In genomic region chr6:130119211-130119610, GRCh38 we compare ENCODE assay signal across 26 cellular contexts.
A peak's percentile ranks its signal among the peaks of the same experiment; 100 is the strongest.
DNase-seq lines count a peak whose midpoint lies in the region; ATAC-seq, FAIRE-seq and TF ChIP-seq lines count a peak whose summit lies in the region.
"Had no signal": no experiment of that assay in that cellular context is flagged by ENCODE, and none has a peak within 500 bp of the region (broad histone marks: within the 10 kb centered on the region; RNA-seq: fewer than 3 reads in every experiment).

No MANE protein-coding gene starts in this region.

- no peak for TF ChIP-seq EP300 in A549 (IDR thresholded peaks at IDR 0.05)
- no peak for TF ChIP-seq EP300 in K562 (IDR thresholded peaks at IDR 0.05; ENCODE audit: low read length)

- no peaks in the 10 kb centered on the region for H3K27me3 ChIP-seq in Karpas-422 (ENCODE audit: low read length)
- H3K27me3 ChIP-seq in K562 (ENCODE audit: control insufficient read depth in 2 of 2, insufficient read depth in 2 of 2, low read length in 2 of 2), result no peaks in the 10 kb centered on the region
- H3K27me3 ChIP-seq in heart left ventricle, result no peaks in the 10 kb centered on the region
- H3K27me3 ChIP-seq: BLaER1 treated with 17β-estradiol and CSF1 and Interleukin-3, amounts not matched to agents 10 nM and 100 nM had no signal

- H3K27ac ChIP-seq in A549 (no peak overlapping the region), Karpas-422 (ENCODE audit: low read length) (peak overlapping the region; percentile 78; the same call in 1 of the 2 replicates), K562 (ENCODE audit: extremely low read depth, low read depth, low read length) (no peak overlapping the region), heart left ventricle (no peak overlapping the region)
- H3K27ac ChIP-seq: BLaER1 treated with 17β-estradiol and CSF1 and Interleukin-3, amounts not matched to agents 10 nM and 100 nM; C4-2B had no signal

- ATAC-seq in A549, result no peak
- ATAC-seq in K562, result no peak
- no peak for ATAC-seq in stimulated activated memory B cell treated with anti-CD40 and anti-IgM and Interleukin-4, amounts not matched to agents 10 μg/mL and 1 μg/mL and 100 μg/mL, for 72 hours
- no peak for ATAC-seq in heart left ventricle
- ATAC-seq in stimulated activated effector memory CD8-positive, alpha-beta T cell treated with anti-CD3 and anti-CD28 coated beads, Interleukin-12 subunit alpha, Interleukin-12 subunit beta, amount 100 ng/mL, for 72 hours, result no peak
- ATAC-seq: CD8-positive, alpha-beta T cell; GM12878 had no signal

- H3K9me3 ChIP-seq in A549, result no peaks in the 10 kb centered on the region
- H3K9me3 ChIP-seq in Karpas-422 (ENCODE audit: low read length), result no peaks in the 10 kb centered on the region
- no peaks in the 10 kb centered on the region for H3K9me3 ChIP-seq in K562 (replicated peaks; ENCODE audit: control insufficient read depth, insufficient read depth, low read depth, low read length)
- H3K9me3 ChIP-seq in heart left ventricle, result no peaks in the 10 kb centered on the region

- H3K9me2 ChIP-seq in Karpas-422 (replicated peaks; ENCODE audit: insufficient read depth, low read length), result no peaks in the 10 kb centered on the region

- H4K20me1 ChIP-seq in Karpas-422 (ENCODE audit: insufficient read depth, low read depth, low read length), result no peaks in the 10 kb centered on the region
- H4K20me1 ChIP-seq in K562 (replicated peaks; ENCODE audit: control insufficient read depth, insufficient read depth, low read length), result no peaks in the 10 kb centered on the region
- H4K20me1 ChIP-seq: BLaER1 treated with 17β-estradiol and CSF1 and Interleukin-3, amounts not matched to agents 10 nM and 100 nM had no signal

- in situ Hi-C loops in K562 (cut with MboI), result no loop called here

- BruUV-seq in K562 (replicated peaks; lab: Mats Ljungman, UMichigan), result no TSS peak

- H3K4me3 ChIP-seq in A549, result no peak overlapping the region
- H3K4me3 ChIP-seq in Karpas-422 (ENCODE audit: low read length), result no peak overlapping the region
- H3K4me3 ChIP-seq in K562, result no peak overlapping the region
- H3K4me3 ChIP-seq in heart left ventricle, result no peak overlapping the region
- H3K4me3 ChIP-seq: BLaER1 treated with 17β-estradiol and CSF1 and Interleukin-3, amounts not matched to agents 10 nM and 100 nM; GM12878 had no signal

- CTCF ChIA-PET in A549 (lab: Yijun Ruan, JAX), result no interaction called here
- CTCF ChIA-PET in K562 (lab: Yijun Ruan, JAX; ENCODE audit: low intra/inter-chr PET ratio), result no interaction called here

- H3K36me3 ChIP-seq in Karpas-422 (ENCODE audit: insufficient read depth, low read length), result no peaks in the 10 kb centered on the region
- H3K36me3 ChIP-seq in K562 (ENCODE audit: control insufficient read depth, insufficient read depth, low read length), result no peaks in the 10 kb centered on the region
- peaks cover 0 to 6% (median 0%) of the 10 kb centered on the region in 9 donors for H3K36me3 ChIP-seq in heart left ventricle

- TF ChIP-seq RAD21 in A549 (conservative IDR thresholded peaks at IDR 0.05 in 1 of 2, IDR thresholded peaks at IDR 0.05 in 1 of 2) (no peak), K562 (CRISPR knock-in tag; conservative IDR thresholded peaks at IDR 0.05 in 1 of 2, IDR thresholded peaks at IDR 0.05 in 1 of 2) (no peak)

- POLR2A ChIA-PET in A549 (lab: Yijun Ruan, JAX) (no interaction called here), K562 (lab: Yijun Ruan, JAX) (interaction anchor here (0.7 kb wide), 1 partner anchor 336 kb away, joined by 5 read pairs; no protein-coding TSS in a partner anchor)

- H3K9ac ChIP-seq in Karpas-422 (ENCODE audit: low read length) (no peak overlapping the region), K562 (ENCODE audit: insufficient read depth in 1 of 2, low read depth in 2 of 2, low read length in 2 of 2) (no peak overlapping the region)
- H3K9ac ChIP-seq: BLaER1 treated with 17β-estradiol and CSF1 and Interleukin-3, amounts not matched to agents 10 nM and 100 nM had no signal

- H2AFZ ChIP-seq in Karpas-422 (ENCODE audit: low read length) (no peak overlapping the region), K562 (ENCODE audit: low read depth, low read length) (no peak overlapping the region)

- no peaks in the 10 kb centered on the region for H3K9me1 ChIP-seq in K562 (ENCODE audit: control insufficient read depth, insufficient read depth, low read length)

- FAIRE-seq in A549 (lab: Jason Lieb, UNC) (no peak), K562 (lab: Jason Lieb, UNC) (no peak), H54 (lab: Jason Lieb, UNC) (no peak)
- FAIRE-seq: A204.1, GM12878, GM12892, GM18507 had no signal

- no peak overlapping the region for H3K4me3 Mint-ChIP-seq in stimulated activated memory B cell treated with anti-CD40 and anti-IgM and Interleukin-4, amounts not matched to agents 10 μg/mL and 1 μg/mL and 100 μg/mL, for 72 hours
- H3K4me3 Mint-ChIP-seq in stimulated activated effector memory CD8-positive, alpha-beta T cell treated with anti-CD3 and anti-CD28 coated beads, Interleukin-12 subunit alpha, Interleukin-12 subunit beta, amount 100 ng/mL, for 72 hours, result no peak overlapping the region
- H3K4me3 Mint-ChIP-seq: B cell; CD4-positive, alpha-beta T cell; CD8-positive, alpha-beta T cell had no signal

- H3K4me1 ChIP-seq in A549 (no peaks in the 10 kb centered on the region), Karpas-422 (ENCODE audit: low read length) (peaks cover 57% of the 10 kb centered on the region), K562 (replicated peaks in 1 of 2; ENCODE audit: control insufficient read depth in 2 of 2, insufficient read depth in 2 of 2, low read length in 2 of 2) (no peaks in the 10 kb centered on the region), heart left ventricle (no peaks in the 10 kb centered on the region)

- TF ChIP-seq CTCF in A549 (IDR thresholded peaks at IDR 0.05) (no peak), K562 (IDR thresholded peaks at IDR 0.05 in 2 of 3, conservative IDR thresholded peaks at IDR 0.05 in 1 of 3; ENCODE audit: insufficient read depth in 2 of 3, low read depth in 1 of 3, low read length in 3 of 3) (no peak), heart left ventricle (IDR thresholded peaks at IDR 0.05) (no peak)

- no peak for TF ChIP-seq POLR2A in A549 (IDR thresholded peaks at IDR 0.05; ENCODE audit: low read length)
- no peak for TF ChIP-seq POLR2A in K562 (conservative IDR thresholded peaks at IDR 0.05)
- no peak for TF ChIP-seq POLR2A in H54 (IDR thresholded peaks at IDR 0.05; ENCODE audit: low read depth, low read length)
- no peak for TF ChIP-seq POLR2A in heart left ventricle (IDR thresholded peaks at IDR 0.05)

- H3K79me2 ChIP-seq in Karpas-422 (ENCODE audit: low read length) (no peaks in the 10 kb centered on the region), K562 (ENCODE audit: control insufficient read depth, insufficient read depth, low read length) (no peaks in the 10 kb centered on the region)

- no peaks in the 10 kb centered on the region for H3K9me3 Mint-ChIP-seq in stimulated activated memory B cell treated with anti-CD40 and anti-IgM and Interleukin-4, amounts not matched to agents 10 μg/mL and 1 μg/mL and 100 μg/mL, for 72 hours
- H3K9me3 Mint-ChIP-seq in stimulated activated effector memory CD8-positive, alpha-beta T cell treated with anti-CD3 and anti-CD28 coated beads, Interleukin-12 subunit alpha, Interleukin-12 subunit beta, amount 100 ng/mL, for 72 hours, result no peaks in the 10 kb centered on the region
- H3K9me3 Mint-ChIP-seq: CD8-positive, alpha-beta T cell had no signal

- intact Hi-C loops in K562 (cut with micrococcal nuclease) (no loop called here), heart left ventricle (cut with DNase I) (no loop called here)

- no peak for DNase-seq in A549 (ENCODE audit: low read depth in 1 of 2, low spot score in 1 of 2)
- DNase-seq in Karpas-422, result no peak
- DNase-seq in K562 (ENCODE audit: extremely low read depth in 1 of 4, low spot score in 3 of 4), result no peak
- DNase-seq in H54 (ENCODE audit: insufficient read length, low spot score), result no peak
- DNase-seq in heart left ventricle, result no peak
- no peak for DNase-seq in stimulated activated effector memory CD8-positive, alpha-beta T cell treated with anti-CD3 and anti-CD28 coated beads, Interleukin-12 subunit alpha, Interleukin-12 subunit beta, amount 100 ng/mL, for 72 hours (ENCODE audit: low spot score in 2 of 2)
- DNase-seq: 8988T; AML-193; CD4-positive, alpha-beta T cell; CD8-positive, alpha-beta T cell; COR-L47; DMS 273 treated with DMSO at 0.1 percent for 48 hours; DMS153; DMS53; DMS79; DND-41; EL; GDM1 had no signal

- WGBS in A549 (ENCODE audit: missing lambda C conversion rate), result 92% methylated on average over 1 of the region's 1 CpG
- WGBS in K562 (ENCODE audit: insufficient coverage, low coverage, missing lambda C conversion rate), result 19% methylated on average over 1 of the region's 1 CpG
- 94 to 98% (median 96%) methylated on average over 1 of the region's 1 CpG for WGBS in heart left ventricle, 4 donors

- peaks cover 32% of the 10 kb centered on the region for H3K4me1 Mint-ChIP-seq in stimulated activated memory B cell treated with anti-CD40 and anti-IgM and Interleukin-4, amounts not matched to agents 10 μg/mL and 1 μg/mL and 100 μg/mL, for 72 hours
- peaks cover 6% of the 10 kb centered on the region for H3K4me1 Mint-ChIP-seq in stimulated activated effector memory CD8-positive, alpha-beta T cell treated with anti-CD3 and anti-CD28 coated beads, Interleukin-12 subunit alpha, Interleukin-12 subunit beta, amount 100 ng/mL, for 72 hours

- H3K27ac Mint-ChIP-seq in stimulated activated memory B cell treated with anti-CD40 and anti-IgM and Interleukin-4, amounts not matched to agents 10 μg/mL and 1 μg/mL and 100 μg/mL, for 72 hours, result peak overlapping the region; percentile 64
- H3K27ac Mint-ChIP-seq in stimulated activated effector memory CD8-positive, alpha-beta T cell treated with anti-CD3 and anti-CD28 coated beads, Interleukin-12 subunit alpha, Interleukin-12 subunit beta, amount 100 ng/mL, for 72 hours, result no peak overlapping the region
- H3K27ac Mint-ChIP-seq: B cell; CD4-positive, alpha-beta T cell; CD8-positive, alpha-beta T cell had no signal

- no peak overlapping the region for H3K4me2 ChIP-seq in A549
- H3K4me2 ChIP-seq in Karpas-422 (ENCODE audit: low read depth, low read length, poor library complexity, severe bottlenecking), result no peak overlapping the region
- no peak overlapping the region for H3K4me2 ChIP-seq in K562 (ENCODE audit: insufficient read depth, low read length)
- H3K4me2 ChIP-seq: BLaER1 treated with 17β-estradiol and CSF1 and Interleukin-3, amounts not matched to agents 10 nM and 100 nM had no signal

- H3K27me3 Mint-ChIP-seq in stimulated activated memory B cell treated with anti-CD40 and anti-IgM and Interleukin-4, amounts not matched to agents 10 μg/mL and 1 μg/mL and 100 μg/mL, for 72 hours, result no peaks in the 10 kb centered on the region
- H3K27me3 Mint-ChIP-seq: B cell; CD4-positive, alpha-beta T cell had no signal

- H3K36me3 Mint-ChIP-seq in stimulated activated memory B cell treated with anti-CD40 and anti-IgM and Interleukin-4, amounts not matched to agents 10 μg/mL and 1 μg/mL and 100 μg/mL, for 72 hours, result peaks cover 33% of the 10 kb centered on the region
- no peaks in the 10 kb centered on the region for H3K36me3 Mint-ChIP-seq in stimulated activated effector memory CD8-positive, alpha-beta T cell treated with anti-CD3 and anti-CD28 coated beads, Interleukin-12 subunit alpha, Interleukin-12 subunit beta, amount 100 ng/mL, for 72 hours

TF ChIP-seq in A549, 52 proteins besides CTCF, POLR2A, EP300 and RAD21 (continues in another document):
- peak; percentile 26 for TF ChIP-seq MAFK (IDR thresholded peaks at IDR 0.05; ENCODE audit: partially characterized antibody)

Comparison
In these comparisons a context has a peak if more than half of its experiments do, and no peak if none do; other contexts are left out.
1. Of the 35 proteins assayed by ChIP-seq in both K562 and A549: peak only in K562: none; only in A549: MAFK; in both: none; in neither: 34.